1 cellular context compared by ENCODE assay signal in the genomic region with DNA sequence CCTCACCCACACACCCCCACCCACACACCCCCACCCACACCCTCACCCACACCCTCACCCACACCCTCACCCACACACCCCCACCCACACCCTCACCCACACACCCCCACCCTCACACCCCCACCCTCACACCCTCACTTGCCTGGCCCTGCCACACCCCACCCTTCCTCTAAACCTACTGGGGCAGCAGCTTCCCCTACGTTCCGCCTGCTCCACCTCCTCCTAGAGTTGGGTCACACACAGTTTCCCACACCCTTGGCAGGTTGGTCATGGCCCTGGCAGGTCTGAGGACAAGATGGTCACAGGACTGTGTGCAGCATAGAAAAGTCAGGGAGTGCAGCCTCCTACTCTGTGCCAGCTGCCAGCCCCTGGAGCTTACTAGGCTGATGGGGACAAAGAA. TPM values are rescaled to one million over a fixed set of nuclear protein-coding genes. Genes with fewer than 3 reads are reported as not detected.
"Had no signal": no experiment of that assay in that cellular context is flagged by ENCODE, and none has a peak within 500 bp of the region (broad histone marks: within the 10 kb centered on the region; RNA-seq: fewer than 3 reads in every experiment).

No MANE protein-coding gene starts in this region.

RNA-seq across cellular contexts. Expression of a gene that starts 30.3 kb away (rescaled TPM):
- total RNA-seq: ascending aorta had no signal
